ENCODE assay signal across 16 cellular contexts in the genomic region with DNA sequence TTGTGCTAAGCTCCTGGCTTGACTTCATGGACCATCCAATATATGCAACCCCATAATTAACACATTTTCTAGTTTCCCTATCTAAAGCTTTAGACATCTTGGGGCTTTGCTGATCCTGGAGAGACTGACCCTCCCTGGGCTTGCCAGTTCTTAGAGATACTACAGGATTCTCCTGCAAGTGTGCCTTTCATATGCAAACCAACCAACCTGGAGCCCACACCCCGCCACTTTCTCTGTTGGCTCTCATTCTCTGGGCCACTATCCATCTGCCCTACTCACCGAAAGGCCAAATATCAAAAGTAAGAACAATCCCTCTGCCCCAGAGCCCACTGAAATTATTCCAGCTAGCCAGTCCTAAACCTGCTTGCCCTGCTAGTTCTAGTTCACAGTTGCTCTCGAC. TPM values are rescaled to one million over a fixed set of nuclear protein-coding genes. Genes with fewer than 3 reads are reported as not detected.
DNase-seq lines count a peak whose midpoint lies in the region; ATAC-seq and TF ChIP-seq lines count a peak whose summit lies in the region.
"Had no signal": no experiment of that assay in that cellular context is flagged by ENCODE, and none has a peak within 500 bp of the region (broad histone marks: within the 10 kb centered on the region; RNA-seq: fewer than 3 reads in every experiment).

No MANE protein-coding gene starts in this region.

- H3K4me3 Mint-ChIP-seq in WTC11 = no peak overlapping the region
- H3K4me3 Mint-ChIP-seq: CD4-positive, CD25-positive, alpha-beta regulatory T cell had no signal

- H3K4me1 ChIP-seq in foreskin keratinocyte = peaks cover 10% of the 10 kb centered on the region
- H3K4me1 ChIP-seq: HAP-1 had no signal

- ATAC-seq in WTC11 (peak; percentile 83), foreskin keratinocyte (no peak), GM21390 (IDR thresholded peaks at IDR 0.05; ENCODE audit: unreplicated experiment) (no peak)
- ATAC-seq: HepG2 had no signal

- peak; percentile 46 for DNase-seq in H7
- peak; percentile 40 for DNase-seq in WTC11 (ENCODE audit: low spot score)
- DNase-seq in foreskin keratinocyte = no peak
- DNase-seq in iPS-NIHi7 (ENCODE audit: extremely low spot score) = peak; percentile 38
- no peak for DNase-seq in SHP77 (lab: John Stamatoyannopoulos, UW)
- DNase-seq in foreskin melanocyte = no peak
- no peak for DNase-seq in mucosa of gallbladder (ENCODE audit: low spot score)
- DNase-seq: ACHN; CD4-positive, CD25-positive, alpha-beta regulatory T cell; DMS 273 treated with DMSO at 0.1 percent for 48 hours; DMS79 had no signal

- no peaks in the 10 kb centered on the region for H3K27me3 Mint-ChIP-seq in WTC11 (ENCODE audit: low read depth)
- H3K27me3 Mint-ChIP-seq: CD4-positive, CD25-positive, alpha-beta regulatory T cell had no signal

- peak overlapping the region; percentile 29 for H3K27ac ChIP-seq in foreskin keratinocyte
- H3K27ac ChIP-seq: BLaER1 treated with 17β-estradiol and CSF1 and Interleukin-3, amounts not matched to agents 10 nM and 100 nM had no signal

- CTCF ChIA-PET in WTC11 (lab: Charles Lee) = interaction anchor here (1.3 kb wide), 1 partner anchor 276 kb away, joined by 5 read pairs; no protein-coding TSS in a partner anchor

- no peak for TF ChIP-seq CTCF in WTC11 (IDR thresholded peaks at IDR 0.05)
- TF ChIP-seq CTCF in foreskin keratinocyte (conservative IDR thresholded peaks at IDR 0.05) = no peak

- no peaks in the 10 kb centered on the region for H3K36me3 Mint-ChIP-seq in WTC11
- H3K36me3 Mint-ChIP-seq: CD4-positive, CD25-positive, alpha-beta regulatory T cell had no signal

- POLR2A ChIA-PET in WTC11 (lab: Charles Lee) = no interaction called here

- no peaks in the 10 kb centered on the region for H3K36me3 ChIP-seq in H7 (replicated peaks; ENCODE audit: control insufficient read depth, insufficient read depth, low read length)
- H3K36me3 ChIP-seq: BLaER1 treated with 17β-estradiol and CSF1 and Interleukin-3, amounts not matched to agents 10 nM and 100 nM; HAP-1 had no signal

- no peaks in the 10 kb centered on the region for H3K9me3 Mint-ChIP-seq in WTC11
- H3K9me3 Mint-ChIP-seq: CD4-positive, CD25-positive, alpha-beta regulatory T cell had no signal

- H3K4me1 Mint-ChIP-seq in WTC11 = peaks cover 40% of the 10 kb centered on the region

- no peak overlapping the region for H3K4me3 ChIP-seq in H7 (ENCODE audit: insufficient read depth, low read depth, low read length)
- H3K4me3 ChIP-seq: BLaER1 treated with 17β-estradiol and CSF1 and Interleukin-3, amounts not matched to agents 10 nM and 100 nM; HAP-1 had no signal

- no peak overlapping the region for H3K27ac Mint-ChIP-seq in WTC11
- H3K27ac Mint-ChIP-seq: CD4-positive, CD25-positive, alpha-beta regulatory T cell had no signal

- H3K27me3 ChIP-seq in H7 (ENCODE audit: control insufficient read depth, insufficient read depth, low read length) (no peaks in the 10 kb centered on the region), foreskin keratinocyte (no peaks in the 10 kb centered on the region)
- H3K27me3 ChIP-seq: BLaER1 treated with 17β-estradiol and CSF1 and Interleukin-3, amounts not matched to agents 10 nM and 100 nM had no signal

TF ChIP-seq in WTC11, 78 proteins besides CTCF, POLR2A, EP300 and RAD21 (continues in another document):
- TF ChIP-seq ATF1 (CRISPR knock-in tag; IDR thresholded peaks at IDR 0.05) = no peak
- TF ChIP-seq TEAD4 (CRISPR knock-in tag; IDR thresholded peaks at IDR 0.05) = no peak
- TF ChIP-seq, protein P1, sequence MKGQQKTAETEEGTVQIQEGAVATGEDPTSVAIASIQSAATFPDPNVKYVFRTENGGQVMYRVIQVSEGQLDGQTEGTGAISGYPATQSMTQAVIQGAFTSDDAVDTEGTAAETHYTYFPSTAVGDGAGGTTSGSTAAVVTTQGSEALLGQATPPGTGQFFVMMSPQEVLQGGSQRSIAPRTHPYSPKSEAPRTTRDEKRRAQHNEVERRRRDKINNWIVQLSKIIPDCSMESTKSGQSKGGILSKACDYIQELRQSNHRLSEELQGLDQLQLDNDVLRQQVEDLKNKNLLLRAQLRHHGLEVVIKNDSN (CRISPR knock-in tag; IDR thresholded peaks at IDR 0.05) = no peak
- TF ChIP-seq, protein P2, sequence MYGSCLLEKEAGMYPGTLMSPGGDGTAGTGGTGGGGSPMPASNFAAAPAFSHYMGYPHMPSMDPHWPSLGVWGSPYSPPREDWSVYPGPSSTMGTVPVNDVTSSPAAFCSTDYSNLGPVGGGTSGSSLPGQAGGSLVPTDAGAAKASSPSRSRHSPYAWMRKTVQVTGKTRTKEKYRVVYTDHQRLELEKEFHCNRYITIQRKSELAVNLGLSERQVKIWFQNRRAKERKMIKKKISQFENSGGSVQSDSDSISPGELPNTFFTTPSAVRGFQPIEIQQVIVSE (CRISPR knock-in tag; IDR thresholded peaks at IDR 0.05; ENCODE audit: borderline replicate concordance) = no peak
- TF ChIP-seq CBFB (CRISPR knock-in tag; IDR thresholded peaks at IDR 0.05; ENCODE audit: low read depth) = no peak
- TF ChIP-seq, protein P3, sequence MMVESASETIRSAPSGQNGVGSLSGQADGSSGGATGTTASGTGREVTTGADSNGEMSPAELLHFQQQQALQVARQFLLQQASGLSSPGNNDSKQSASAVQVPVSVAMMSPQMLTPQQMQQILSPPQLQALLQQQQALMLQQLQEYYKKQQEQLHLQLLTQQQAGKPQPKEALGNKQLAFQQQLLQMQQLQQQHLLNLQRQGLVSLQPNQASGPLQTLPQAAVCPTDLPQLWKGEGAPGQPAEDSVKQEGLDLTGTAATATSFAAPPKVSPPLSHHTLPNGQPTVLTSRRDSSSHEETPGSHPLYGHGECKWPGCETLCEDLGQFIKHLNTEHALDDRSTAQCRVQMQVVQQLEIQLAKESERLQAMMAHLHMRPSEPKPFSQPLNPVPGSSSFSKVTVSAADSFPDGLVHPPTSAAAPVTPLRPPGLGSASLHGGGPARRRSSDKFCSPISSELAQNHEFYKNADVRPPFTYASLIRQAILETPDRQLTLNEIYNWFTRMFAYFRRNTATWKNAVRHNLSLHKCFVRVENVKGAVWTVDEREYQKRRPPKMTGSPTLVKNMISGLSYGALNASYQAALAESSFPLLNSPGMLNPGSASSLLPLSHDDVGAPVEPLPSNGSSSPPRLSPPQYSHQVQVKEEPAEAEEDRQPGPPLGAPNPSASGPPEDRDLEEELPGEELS (CRISPR knock-in tag; IDR thresholded peaks at IDR 0.05) = no peak
- TF ChIP-seq, protein P4, sequence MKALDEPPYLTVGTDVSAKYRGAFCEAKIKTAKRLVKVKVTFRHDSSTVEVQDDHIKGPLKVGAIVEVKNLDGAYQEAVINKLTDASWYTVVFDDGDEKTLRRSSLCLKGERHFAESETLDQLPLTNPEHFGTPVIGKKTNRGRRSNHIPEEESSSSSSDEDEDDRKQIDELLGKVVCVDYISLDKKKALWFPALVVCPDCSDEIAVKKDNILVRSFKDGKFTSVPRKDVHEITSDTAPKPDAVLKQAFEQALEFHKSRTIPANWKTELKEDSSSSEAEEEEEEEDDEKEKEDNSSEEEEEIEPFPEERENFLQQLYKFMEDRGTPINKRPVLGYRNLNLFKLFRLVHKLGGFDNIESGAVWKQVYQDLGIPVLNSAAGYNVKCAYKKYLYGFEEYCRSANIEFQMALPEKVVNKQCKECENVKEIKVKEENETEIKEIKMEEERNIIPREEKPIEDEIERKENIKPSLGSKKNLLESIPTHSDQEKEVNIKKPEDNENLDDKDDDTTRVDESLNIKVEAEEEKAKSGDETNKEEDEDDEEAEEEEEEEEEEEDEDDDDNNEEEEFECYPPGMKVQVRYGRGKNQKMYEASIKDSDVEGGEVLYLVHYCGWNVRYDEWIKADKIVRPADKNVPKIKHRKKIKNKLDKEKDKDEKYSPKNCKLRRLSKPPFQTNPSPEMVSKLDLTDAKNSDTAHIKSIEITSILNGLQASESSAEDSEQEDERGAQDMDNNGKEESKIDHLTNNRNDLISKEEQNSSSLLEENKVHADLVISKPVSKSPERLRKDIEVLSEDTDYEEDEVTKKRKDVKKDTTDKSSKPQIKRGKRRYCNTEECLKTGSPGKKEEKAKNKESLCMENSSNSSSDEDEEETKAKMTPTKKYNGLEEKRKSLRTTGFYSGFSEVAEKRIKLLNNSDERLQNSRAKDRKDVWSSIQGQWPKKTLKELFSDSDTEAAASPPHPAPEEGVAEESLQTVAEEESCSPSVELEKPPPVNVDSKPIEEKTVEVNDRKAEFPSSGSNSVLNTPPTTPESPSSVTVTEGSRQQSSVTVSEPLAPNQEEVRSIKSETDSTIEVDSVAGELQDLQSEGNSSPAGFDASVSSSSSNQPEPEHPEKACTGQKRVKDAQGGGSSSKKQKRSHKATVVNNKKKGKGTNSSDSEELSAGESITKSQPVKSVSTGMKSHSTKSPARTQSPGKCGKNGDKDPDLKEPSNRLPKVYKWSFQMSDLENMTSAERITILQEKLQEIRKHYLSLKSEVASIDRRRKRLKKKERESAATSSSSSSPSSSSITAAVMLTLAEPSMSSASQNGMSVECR (CRISPR knock-in tag; IDR thresholded peaks at IDR 0.05; ENCODE audit: borderline replicate concordance) = no peak
- no peak for TF ChIP-seq TEAD1 (CRISPR knock-in tag; IDR thresholded peaks at IDR 0.05)
- TF ChIP-seq, protein P5, sequence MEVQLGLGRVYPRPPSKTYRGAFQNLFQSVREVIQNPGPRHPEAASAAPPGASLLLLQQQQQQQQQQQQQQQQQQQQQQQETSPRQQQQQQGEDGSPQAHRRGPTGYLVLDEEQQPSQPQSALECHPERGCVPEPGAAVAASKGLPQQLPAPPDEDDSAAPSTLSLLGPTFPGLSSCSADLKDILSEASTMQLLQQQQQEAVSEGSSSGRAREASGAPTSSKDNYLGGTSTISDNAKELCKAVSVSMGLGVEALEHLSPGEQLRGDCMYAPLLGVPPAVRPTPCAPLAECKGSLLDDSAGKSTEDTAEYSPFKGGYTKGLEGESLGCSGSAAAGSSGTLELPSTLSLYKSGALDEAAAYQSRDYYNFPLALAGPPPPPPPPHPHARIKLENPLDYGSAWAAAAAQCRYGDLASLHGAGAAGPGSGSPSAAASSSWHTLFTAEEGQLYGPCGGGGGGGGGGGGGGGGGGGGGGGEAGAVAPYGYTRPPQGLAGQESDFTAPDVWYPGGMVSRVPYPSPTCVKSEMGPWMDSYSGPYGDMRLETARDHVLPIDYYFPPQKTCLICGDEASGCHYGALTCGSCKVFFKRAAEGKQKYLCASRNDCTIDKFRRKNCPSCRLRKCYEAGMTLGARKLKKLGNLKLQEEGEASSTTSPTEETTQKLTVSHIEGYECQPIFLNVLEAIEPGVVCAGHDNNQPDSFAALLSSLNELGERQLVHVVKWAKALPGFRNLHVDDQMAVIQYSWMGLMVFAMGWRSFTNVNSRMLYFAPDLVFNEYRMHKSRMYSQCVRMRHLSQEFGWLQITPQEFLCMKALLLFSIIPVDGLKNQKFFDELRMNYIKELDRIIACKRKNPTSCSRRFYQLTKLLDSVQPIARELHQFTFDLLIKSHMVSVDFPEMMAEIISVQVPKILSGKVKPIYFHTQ (CRISPR knock-in tag; IDR thresholded peaks at IDR 0.05) = no peak
- no peak for TF ChIP-seq ZNF416 (CRISPR knock-in tag; IDR thresholded peaks at IDR 0.05)
- TF ChIP-seq NFATC4 (CRISPR knock-in tag; IDR thresholded peaks at IDR 0.05) = no peak

RNA-seq across cellular contexts. Expression of a gene that starts 2.2 kb away (rescaled TPM):
- total RNA-seq in H7 (2014; rRNA removed; shearing (Covaris generic)) = not detected in 2 replicates
- total RNA-seq in WTC11 (2021) (not detected in 3 replicates), foreskin keratinocyte (0.20 and 0.39 TPM in 2 replicates), mucosa of gallbladder (not detected)
- 0.02 and 0.14 TPM in 2 replicates for polyA plus RNA-seq in foreskin keratinocyte
- total RNA-seq: A172, HepG2 had no signal
- polyA plus RNA-seq: HepG2 had no signal

Comparison
In these comparisons a context has a peak if more than half of its experiments do, and no peak if none do; other contexts are left out.
1. DNase-seq: peak in H7 (single experiment), WTC11 (single experiment) and iPS-NIHi7 (single experiment); none in foreskin keratinocyte (0 of 2), SHP77 (0 of 2), foreskin melanocyte (single experiment) and mucosa of gallbladder (single experiment).